1 cellular context compared by ENCODE assay signal in the genomic region with DNA sequence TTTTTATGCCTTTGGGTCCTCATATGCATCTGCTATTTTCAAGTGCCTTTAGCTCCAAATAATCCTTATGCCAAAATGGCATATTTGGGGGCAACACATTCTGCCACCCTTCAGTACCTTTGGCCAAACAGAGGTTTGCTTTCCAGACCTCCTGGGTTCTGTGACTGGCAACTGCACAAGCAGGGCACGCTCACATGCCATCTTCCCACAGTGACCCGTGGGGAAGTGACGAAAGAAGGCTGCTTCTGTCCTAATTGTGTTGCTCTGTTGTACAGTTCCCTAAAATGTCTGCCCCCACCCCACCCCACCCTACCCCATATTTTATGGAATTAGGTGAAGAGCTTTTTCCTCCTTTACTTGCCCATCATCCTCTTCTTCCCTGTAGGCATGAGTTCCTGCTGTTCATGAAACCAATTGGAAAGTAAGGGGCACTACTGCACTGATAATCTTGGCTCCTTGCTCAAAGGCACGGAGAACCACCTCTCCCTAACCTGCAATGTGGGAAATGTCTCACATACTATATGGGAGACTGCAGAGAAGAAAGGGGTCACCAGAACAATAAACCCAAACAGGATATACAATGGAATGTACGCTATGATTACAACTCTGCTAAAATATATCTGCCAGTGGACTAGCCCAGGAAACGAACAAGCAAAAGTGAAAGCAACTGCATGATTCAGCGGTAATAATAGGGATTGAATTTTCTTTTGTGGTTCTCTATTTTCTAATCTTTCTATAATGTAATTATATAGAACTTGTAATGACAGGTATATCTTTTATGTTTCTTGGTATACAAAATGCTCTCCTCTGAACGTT.
TF ChIP-seq lines count a peak whose summit lies in the region.

No MANE protein-coding gene starts in this region.

TF ChIP-seq in IMR-90, 13 proteins besides CTCF, POLR2A, EP300 and RAD21:
- no peak for TF ChIP-seq CHD1 (IDR thresholded peaks at IDR 0.05; ENCODE audit: low read depth, low read length)
- peak; percentile 68; the same call in 1 of the 2 replicates for TF ChIP-seq NFE2L2 (IDR thresholded peaks at IDR 0.05; ENCODE audit: low read depth, low read length)
